Comparison of ENCODE assay signal across 18 cellular contexts in the genomic region with DNA sequence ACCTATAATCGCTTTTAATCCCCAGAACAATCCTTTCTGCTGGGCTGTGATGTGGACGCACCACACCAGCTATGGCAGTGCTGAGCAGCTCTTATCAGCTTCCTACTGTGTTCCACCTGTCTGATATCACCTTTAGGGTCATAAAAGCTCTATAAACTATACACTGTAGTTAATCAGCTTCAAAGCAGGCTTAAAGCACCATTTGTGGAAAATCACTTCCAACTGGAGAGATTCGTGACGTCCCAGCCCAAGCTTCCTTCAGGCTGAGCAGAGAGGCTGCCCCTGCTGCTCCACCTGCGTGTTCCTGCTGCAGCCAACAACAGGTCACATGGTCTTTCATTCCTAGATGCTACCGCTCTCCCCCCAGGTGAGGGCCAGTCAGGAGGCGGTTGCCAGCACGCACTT.
"Had no signal": no experiment of that assay in that cellular context is flagged by ENCODE, and none has a peak within 500 bp of the region (broad histone marks: within the 10 kb centered on the region; RNA-seq: fewer than 3 reads in every experiment).

No MANE protein-coding gene starts in this region.

- H3K27me3 ChIP-seq: ascending aorta, breast epithelium, foreskin keratinocyte, thyroid gland had no signal

- DNase-seq: activated CD4-positive, alpha-beta T cell treated with anti-CD3 and anti-CD28 coated beads for 1 hour; activated CD4-positive, alpha-beta T cell treated with anti-CD3 and anti-CD28 coated beads, Interleukin-2, amount 50 U/mL, for 48 hours; activated naive CD4-positive, alpha-beta T cell treated with anti-CD3 and anti-CD28 coated beads for 36 hours; activated naive CD8-positive, alpha-beta T cell treated with anti-CD3 and anti-CD28 coated beads, Interleukin-2, amount 50 U/mL, for 24 hours; cerebellar nuclear complex; dermis blood vessel endothelial cell; effector memory CD8-positive, alpha-beta T cell; foreskin keratinocyte; immature natural killer cell; mesendoderm; nephron progenitor cell; stimulated activated CD4-positive, alpha-beta T cell treated with anti-CD3 and anti-CD28 coated beads, Interleukin-1b, Interleukin-23, amount 100 ng/mL, for 48 hours; T-helper 9 cell; thyroid gland had no signal

- H3K9me3 Mint-ChIP-seq: activated naive CD4-positive, alpha-beta T cell treated with anti-CD3 and anti-CD28 coated beads for 36 hours; activated naive CD8-positive, alpha-beta T cell treated with anti-CD3 and anti-CD28 coated beads, Interleukin-2, amount 50 U/mL, for 24 hours; immature natural killer cell had no signal

- H3K4me3 Mint-ChIP-seq: activated naive CD4-positive, alpha-beta T cell treated with anti-CD3 and anti-CD28 coated beads for 36 hours; activated naive CD8-positive, alpha-beta T cell treated with anti-CD3 and anti-CD28 coated beads, Interleukin-2, amount 50 U/mL, for 24 hours; effector memory CD8-positive, alpha-beta T cell; immature natural killer cell; nephron progenitor cell had no signal

- H3K4me3 ChIP-seq: ascending aorta, breast epithelium, thyroid gland had no signal

- H3K36me3 Mint-ChIP-seq: immature natural killer cell had no signal

- ATAC-seq: activated naive CD8-positive, alpha-beta T cell treated with anti-CD3 and anti-CD28 coated beads, Interleukin-2, amount 50 U/mL, for 24 hours; effector memory CD8-positive, alpha-beta T cell; foreskin keratinocyte; sciatic nerve had no signal

- H3K4me1 Mint-ChIP-seq: activated naive CD8-positive, alpha-beta T cell treated with anti-CD3 and anti-CD28 coated beads, Interleukin-2, amount 50 U/mL, for 24 hours had no signal

- H3K9me3 ChIP-seq: ascending aorta, breast epithelium, thyroid gland had no signal

- H3K27ac Mint-ChIP-seq: activated naive CD4-positive, alpha-beta T cell treated with anti-CD3 and anti-CD28 coated beads for 36 hours; activated naive CD8-positive, alpha-beta T cell treated with anti-CD3 and anti-CD28 coated beads, Interleukin-2, amount 50 U/mL, for 24 hours; activated T-helper 2 cell treated with anti-CD3 and anti-CD28 coated beads, Interferon-gamma antibody, Interleukin-2, Interleukin-4, amounts not matched to agents 10 μg/mL and 5 μg/mL and 100 μg/mL, durations not matched to agents 14 hours and 24 hours and 36 hours; effector memory CD8-positive, alpha-beta T cell; nephron progenitor cell had no signal

- H3K36me3 ChIP-seq: breast epithelium, thyroid gland had no signal

- H3K4me1 ChIP-seq: breast epithelium, foreskin keratinocyte, thyroid gland had no signal
